In genomic region chr18:50560681-50561629, GRCh38 we compare ENCODE assay signal across 8 cellular contexts. TPM values are rescaled to one million over a fixed set of nuclear protein-coding genes. Genes with fewer than 3 reads are reported as not detected.
A peak's percentile ranks its signal among the peaks of the same experiment; 100 is the strongest.
DNase-seq lines count a peak whose midpoint lies in the region; ATAC-seq and TF ChIP-seq lines count a peak whose summit lies in the region.

No MANE protein-coding gene starts in this region.

- peaks cover 5 to 15% (median 7%) of the 10 kb centered on the region in 3 donors for H3K4me1 ChIP-seq in skeletal muscle tissue (ENCODE audit: control insufficient read depth in 3 of 3, insufficient read depth in 3 of 3, low read length in 3 of 3)

- CTCF ChIA-PET in activated CD8-positive, alpha-beta T cell treated with anti-CD3 and anti-CD28 coated beads for 36 hours (lab: Charles Lee): interaction anchor here (1.0 kb wide), 1 partner anchor 580 kb away, joined by 3 read pairs; no protein-coding TSS in a partner anchor

- H3K36me3 ChIP-seq in skeletal muscle tissue (ENCODE audit: control insufficient read depth in 3 of 3, insufficient read depth in 3 of 3, low read length in 3 of 3): no peaks in the 10 kb centered on the region

- H3K4me3 ChIP-seq in iPS-11a (ENCODE audit: low read depth, low read length): peak overlapping the region; percentile 60
- H3K4me3 ChIP-seq in skeletal muscle tissue (ENCODE audit: low read length in 3 of 3): peak overlapping the region; percentile 66 to 77 (median 71)

- H3K27me3 ChIP-seq in skeletal muscle tissue (ENCODE audit: control insufficient read depth in 3 of 3, insufficient read depth in 3 of 3, low read length in 3 of 3): peaks cover 9 to 22% (median 10%) of the 10 kb centered on the region in 3 donors

- H3K4me1 Mint-ChIP-seq in activated CD8-positive, alpha-beta T cell treated with anti-CD3 and anti-CD28 coated beads for 36 hours (ENCODE audit: low read depth): peaks cover 3% of the 10 kb centered on the region

- peak; percentile 51 for DNase-seq in activated CD8-positive, alpha-beta memory T cell treated with anti-CD3 and anti-CD28 coated beads, Interleukin-2, amount 50 U/mL, for 48 hours
- no peak for DNase-seq in activated CD8-positive, alpha-beta memory T cell treated with anti-CD3 and anti-CD28 coated beads, Interleukin-2, amount 50 U/mL, for 4 hours
- DNase-seq in activated CD8-positive, alpha-beta T cell treated with anti-CD3 and anti-CD28 coated beads for 36 hours: peak; percentile 5
- DNase-seq in Ammon's horn (ENCODE audit: low spot score): no peak
- DNase-seq in stimulated activated CD4-positive, alpha-beta T cell treated with anti-CD3 and anti-CD28 coated beads, Interleukin-12 subunit alpha, Interleukin-12 subunit beta, amount 100 ng/mL, for 4 hours: no peak
- DNase-seq in COLO829 (ENCODE audit: low spot score): no peak

- no peak for ATAC-seq in activated CD8-positive, alpha-beta T cell treated with anti-CD3 and anti-CD28 coated beads for 36 hours

- H3K9me3 Mint-ChIP-seq in activated CD8-positive, alpha-beta T cell treated with anti-CD3 and anti-CD28 coated beads for 36 hours: peaks cover 3% of the 10 kb centered on the region

- H3K9ac ChIP-seq in skeletal muscle tissue (ENCODE audit: low read depth in 1 of 3, low read length in 3 of 3): peak overlapping the region; percentile 57 to 80 (median 70)

- no peak overlapping the region for H3K27ac ChIP-seq in skeletal muscle tissue (ENCODE audit: low read depth, low read length)

- no peaks in the 10 kb centered on the region for H3K36me3 Mint-ChIP-seq in activated CD8-positive, alpha-beta T cell treated with anti-CD3 and anti-CD28 coated beads for 36 hours (ENCODE audit: low read depth)

- intact Hi-C loops in activated CD8-positive, alpha-beta T cell treated with anti-CD3 and anti-CD28 coated beads for 36 hours (cut with micrococcal nuclease): no loop called here

- no peak for TF ChIP-seq CTCF in activated CD8-positive, alpha-beta T cell treated with anti-CD3 and anti-CD28 coated beads for 36 hours (IDR thresholded peaks at IDR 0.05)

- no peaks in the 10 kb centered on the region for H3K9me3 ChIP-seq in skeletal muscle tissue (ENCODE audit: control insufficient read depth in 3 of 3, low read length in 3 of 3)

- no peak overlapping the region for H3K27ac Mint-ChIP-seq in activated CD8-positive, alpha-beta T cell treated with anti-CD3 and anti-CD28 coated beads for 36 hours

- peaks cover 56% of the 10 kb centered on the region for H3K27me3 Mint-ChIP-seq in activated CD8-positive, alpha-beta T cell treated with anti-CD3 and anti-CD28 coated beads for 36 hours

- H3K4me3 Mint-ChIP-seq in activated CD8-positive, alpha-beta T cell treated with anti-CD3 and anti-CD28 coated beads for 36 hours: peak overlapping the region; percentile 7

- POLR2A ChIA-PET in activated CD8-positive, alpha-beta T cell treated with anti-CD3 and anti-CD28 coated beads for 36 hours (lab: Charles Lee): no interaction called here

RNA-seq across cellular contexts. Expression of gene MAPK4, which starts 1.1 kb away (rescaled TPM):
- total RNA-seq in activated CD8-positive, alpha-beta T cell treated with anti-CD3 and anti-CD28 coated beads for 36 hours: not detected
- total RNA-seq in skeletal muscle tissue: 5.7 TPM

Comparison
In these comparisons a context has a peak if more than half of its experiments do, and no peak if none do; other contexts are left out.
1. DNase-seq: peak in activated CD8-positive, alpha-beta memory T cell treated with anti-CD3 and anti-CD28 coated beads, Interleukin-2, amount 50 U/mL, for 48 hours (single experiment) and activated CD8-positive, alpha-beta T cell treated with anti-CD3 and anti-CD28 coated beads for 36 hours (single experiment); none in activated CD8-positive, alpha-beta memory T cell treated with anti-CD3 and anti-CD28 coated beads, Interleukin-2, amount 50 U/mL, for 4 hours (single experiment), Ammon's horn (single experiment), stimulated activated CD4-positive, alpha-beta T cell treated with anti-CD3 and anti-CD28 coated beads, Interleukin-12 subunit alpha, Interleukin-12 subunit beta, amount 100 ng/mL, for 4 hours (single experiment) and COLO829 (single experiment).